In the genomic region with DNA sequence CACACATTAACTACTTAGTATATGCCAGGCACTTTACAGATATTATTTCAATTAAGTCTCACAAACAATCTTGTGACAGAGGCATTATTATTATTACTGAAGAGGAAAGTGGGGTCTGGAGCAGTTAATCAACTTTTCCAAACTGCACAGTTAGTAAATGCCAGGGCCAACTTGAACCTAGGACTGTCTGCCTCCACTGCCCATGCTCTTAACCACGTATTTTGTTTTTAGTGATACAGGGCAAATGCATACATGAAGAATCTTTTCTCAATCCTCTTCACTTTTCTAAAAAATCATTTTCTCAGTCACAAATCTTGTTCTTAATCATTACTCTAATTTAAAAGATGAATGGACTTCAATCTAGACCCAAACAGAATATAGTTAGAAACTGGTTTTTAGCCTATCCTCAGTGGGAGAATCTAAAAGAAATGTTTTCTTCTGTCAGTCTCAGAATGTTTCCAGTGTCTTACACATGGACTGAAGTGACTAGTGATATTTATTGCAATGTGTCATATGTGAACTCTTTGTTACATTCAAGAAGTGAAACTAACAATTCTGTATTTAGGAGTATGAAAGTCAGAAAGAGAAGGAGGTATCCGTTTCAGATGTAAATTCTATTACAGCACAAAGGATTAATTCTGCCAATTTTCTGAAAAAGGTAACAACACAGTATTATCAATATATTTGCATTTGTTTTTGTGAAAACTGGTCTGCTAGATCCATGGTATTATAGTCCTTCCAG, we compare ENCODE assay signal across 16 cellular contexts. TPM values are rescaled to one million over a fixed set of nuclear protein-coding genes. Genes with fewer than 3 reads are reported as not detected.
DNase-seq lines count a peak whose midpoint lies in the region; ATAC-seq and TF ChIP-seq lines count a peak whose summit lies in the region.
"Had no signal": no experiment of that assay in that cellular context is flagged by ENCODE, and none has a peak within 500 bp of the region (broad histone marks: within the 10 kb centered on the region; RNA-seq: fewer than 3 reads in every experiment).

No MANE protein-coding gene starts in this region.

- H3K4me2 ChIP-seq in OCI-LY3 (ENCODE audit: low read length): peak overlapping the region; percentile 66

- no peaks in the 10 kb centered on the region for H3K79me2 ChIP-seq in OCI-LY3 (ENCODE audit: low read length)

- no peak overlapping the region for H3K4me3 Mint-ChIP-seq in naive thymus-derived CD8-positive, alpha-beta T cell

- peaks cover 17% of the 10 kb centered on the region for H3K27me3 ChIP-seq in OCI-LY3 (ENCODE audit: low read depth, low read length)
- H3K27me3 ChIP-seq: heart right ventricle, neutrophil had no signal

- H2AFZ ChIP-seq in OCI-LY3 (ENCODE audit: low read depth, low read length): no peak overlapping the region

- no peak for DNase-seq in naive thymus-derived CD8-positive, alpha-beta T cell
- DNase-seq in HCEC 1CT (no peak), NCI-H2227 (lab: John Stamatoyannopoulos, UW; ENCODE audit: unreplicated experiment) (no peak), medulla oblongata (ENCODE audit: extremely low spot score) (no peak)
- DNase-seq: activated CD4-positive, alpha-beta T cell treated with anti-CD3 and anti-CD28 coated beads for 48 hours; activated gamma-delta T cell; COR-L47; heart right ventricle; left ventricle myocardium inferior; NCI-H1092 treated with DMSO at 0.1 percent for 48 hours; NCI-H69 had no signal

- ATAC-seq in GM18520 (IDR thresholded peaks at IDR 0.05; ENCODE audit: unreplicated experiment) (peak; percentile 95), GM21390 (IDR thresholded peaks at IDR 0.05; ENCODE audit: unreplicated experiment) (peak; percentile 98), HG03045 (IDR thresholded peaks at IDR 0.05; ENCODE audit: unreplicated experiment) (peak; percentile 92)
- ATAC-seq in naive thymus-derived CD8-positive, alpha-beta T cell: no peak
- ATAC-seq: heart right ventricle had no signal

- H3K9me3 Mint-ChIP-seq in naive thymus-derived CD8-positive, alpha-beta T cell: no peaks in the 10 kb centered on the region

- no peak overlapping the region for H3K9ac ChIP-seq in OCI-LY3 (ENCODE audit: low read length)

- H3K36me3 ChIP-seq in OCI-LY3 (replicated peaks; ENCODE audit: low read depth, low read length): no peaks in the 10 kb centered on the region
- H3K36me3 ChIP-seq: heart right ventricle, left ventricle myocardium inferior, neutrophil had no signal

- no peaks in the 10 kb centered on the region for H4K20me1 ChIP-seq in OCI-LY3 (ENCODE audit: insufficient read depth, low read length)

- no peak overlapping the region for H3K27ac ChIP-seq in OCI-LY3 (ENCODE audit: low read length)
- H3K27ac ChIP-seq: heart right ventricle, left ventricle myocardium inferior, neutrophil had no signal

- no peaks in the 10 kb centered on the region for H3K36me3 Mint-ChIP-seq in naive thymus-derived CD8-positive, alpha-beta T cell

- no peak overlapping the region for H3K27ac Mint-ChIP-seq in naive thymus-derived CD8-positive, alpha-beta T cell

- H3K4me1 ChIP-seq in OCI-LY3 (ENCODE audit: low read length): peaks cover 14% of the 10 kb centered on the region
- H3K4me1 ChIP-seq: heart right ventricle, left ventricle myocardium inferior had no signal

- peak overlapping the region; percentile 33 for H3K4me3 ChIP-seq in OCI-LY3 (ENCODE audit: low read length)
- H3K4me3 ChIP-seq: heart right ventricle, left ventricle myocardium inferior had no signal

- peaks cover 0 to 3% (median 0%) of the 10 kb centered on the region in 5 donors for H3K27me3 Mint-ChIP-seq in naive thymus-derived CD8-positive, alpha-beta T cell

- H3K9me3 ChIP-seq in OCI-LY3 (ENCODE audit: insufficient read depth, low read length): no peaks in the 10 kb centered on the region
- H3K9me3 ChIP-seq: heart right ventricle, left ventricle myocardium inferior, neutrophil had no signal

- H3K4me1 Mint-ChIP-seq in naive thymus-derived CD8-positive, alpha-beta T cell: no peaks in the 10 kb centered on the region

- TF ChIP-seq CTCF in OCI-LY3 (IDR thresholded peaks at IDR 0.05; ENCODE audit: low read depth, low read length): no peak

- POLR2A ChIA-PET in naive thymus-derived CD8-positive, alpha-beta T cell (lab: Charles Lee): no interaction called here

RNA-seq across cellular contexts. Expression of a gene that starts 55.5 kb away (rescaled TPM):
- total RNA-seq in naive thymus-derived CD8-positive, alpha-beta T cell: 1 to 10 TPM; 7.2 to 8.1 TPM
- 1 to 10 TPM in 2 of 3 donors, under 1 TPM in 1; 0.56 to 1.8 (median 1.0) TPM for polyA plus RNA-seq in naive thymus-derived CD8-positive, alpha-beta T cell

Comparison
In these comparisons a context has a peak if more than half of its experiments do, and no peak if none do; other contexts are left out.
1. ATAC-seq: peak in GM18520 (single experiment), GM21390 (single experiment) and HG03045 (single experiment); none in naive thymus-derived CD8-positive, alpha-beta T cell (0 of 2).